ENCODE assay signal across 8 cellular contexts in the genomic region with DNA sequence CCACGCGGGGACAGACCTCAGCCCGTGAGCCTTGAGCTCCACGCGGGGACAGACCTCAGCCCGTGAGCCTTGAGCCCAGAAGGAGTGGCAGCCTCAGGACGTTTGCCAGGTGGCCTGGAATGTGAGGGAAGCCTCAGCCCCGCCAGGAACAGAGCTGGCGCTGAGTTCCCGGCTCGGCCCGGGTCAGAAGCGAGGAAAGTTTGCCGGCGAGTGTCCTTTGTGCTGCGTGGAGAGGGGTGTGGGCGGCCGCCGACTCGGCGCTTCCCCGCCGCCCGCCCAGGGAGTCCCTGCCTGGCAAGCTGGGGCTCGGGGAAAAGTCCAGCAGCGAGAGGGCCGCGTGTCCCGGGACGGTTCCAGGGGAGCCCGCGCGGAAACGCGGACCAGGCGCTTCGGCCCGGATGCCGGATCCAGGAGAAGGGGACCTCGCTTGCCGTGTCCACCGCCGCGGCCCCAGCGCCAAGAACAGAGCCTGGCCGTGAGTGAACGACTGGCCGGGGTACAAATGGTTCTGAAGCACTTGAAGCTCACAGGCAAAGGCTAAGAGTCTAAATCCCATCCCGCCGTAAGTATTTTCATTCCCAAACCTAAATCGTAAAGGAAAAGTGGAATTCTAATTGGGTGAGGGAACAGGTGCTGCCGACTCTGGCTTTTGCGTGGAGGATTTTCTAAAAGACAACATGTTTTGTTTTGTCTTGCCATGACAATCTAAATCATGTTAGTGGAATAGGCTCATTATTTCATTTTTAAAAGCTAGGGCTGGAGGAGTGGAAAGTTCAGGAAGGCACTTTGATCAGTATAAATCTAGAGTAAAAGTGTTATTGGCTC. TPM values are rescaled to one million over a fixed set of nuclear protein-coding genes. Genes with fewer than 3 reads are reported as not detected.
DNase-seq lines count a peak whose midpoint lies in the region; ATAC-seq and TF ChIP-seq lines count a peak whose summit lies in the region.

No MANE protein-coding gene starts in this region.

- H3K9me3 ChIP-seq in esophagus squamous epithelium (no peaks in the 10 kb centered on the region), uterus (no peaks in the 10 kb centered on the region)

- peak overlapping the region; percentile 52 to 94 (median 84) for H3K4me3 Mint-ChIP-seq in naive thymus-derived CD8-positive, alpha-beta T cell

- POLR2A ChIA-PET in naive thymus-derived CD8-positive, alpha-beta T cell (lab: Charles Lee): no interaction called here

- intact Hi-C loops in esophagus squamous epithelium (cut with DNase I): no loop called here
- intact Hi-C loops in uterus (cut with DNase I; ENCODE audit: low total_unique reads): no loop called here

- 5 to 17% methylated on average over 6 to 24 of the region's 53 CpGs for WGBS in esophagus squamous epithelium, 2 donors

- no peaks in the 10 kb centered on the region for H3K9me3 Mint-ChIP-seq in naive thymus-derived CD8-positive, alpha-beta T cell

- TF ChIP-seq CTCF in esophagus squamous epithelium (IDR thresholded peaks at IDR 0.05) (no peak), uterus (IDR thresholded peaks at IDR 0.05) (no peak)

- H3K27ac ChIP-seq in esophagus squamous epithelium: no peak overlapping the region
- H3K27ac ChIP-seq in uterus: no peak overlapping the region

- H3K36me3 Mint-ChIP-seq in naive thymus-derived CD8-positive, alpha-beta T cell: no peaks in the 10 kb centered on the region

- H3K4me1 ChIP-seq in esophagus squamous epithelium: peaks cover 14 to 33% (median 18%) of the 10 kb centered on the region in 3 donors
- H3K4me1 ChIP-seq in uterus: no peaks in the 10 kb centered on the region

- H3K27me3 ChIP-seq in esophagus squamous epithelium (peaks cover 0 to 56% (median 0%) of the 10 kb centered on the region in 4 donors), uterus (no peaks in the 10 kb centered on the region)

- peaks cover 13 to 32% (median 22%) of the 10 kb centered on the region in 4 donors for H3K4me1 Mint-ChIP-seq in naive thymus-derived CD8-positive, alpha-beta T cell

- H3K27ac Mint-ChIP-seq in naive thymus-derived CD8-positive, alpha-beta T cell: peak overlapping the region in 4 of 10 donors; percentile 24 to 65 (median 50)

- peaks cover 0 to 30% (median 0%) of the 10 kb centered on the region in 5 donors for H3K27me3 Mint-ChIP-seq in naive thymus-derived CD8-positive, alpha-beta T cell

- peak; percentile 26 for DNase-seq in stimulated activated CD4-positive, alpha-beta T cell treated with anti-CD3 and anti-CD28 coated beads, Interleukin-15, amount 100 ng/mL, for 24 hours
- DNase-seq in stimulated activated CD4-positive, alpha-beta T cell treated with anti-CD3 and anti-CD28 coated beads, Interleukin-4, amount 100 ng/mL, for 4 hours: no peak
- DNase-seq in esophagus squamous epithelium (lab: John Stamatoyannopoulos, UW) (no peak), uterus (peak in 1 of 2 donors; percentile 17), NCI-H2227 (lab: John Stamatoyannopoulos, UW; ENCODE audit: unreplicated experiment) (no peak), NOMO-1 treated with dmso at 0.1 percent for 144 hours (lab: John Stamatoyannopoulos, UW; ENCODE audit: unreplicated experiment) (no peak), NCI-H1930 (lab: John Stamatoyannopoulos, UW) (no peak)
- DNase-seq in naive thymus-derived CD8-positive, alpha-beta T cell: peak in 2 of 10 donors; percentile 8 to 16

- peak overlapping the region; percentile 33 to 63 (median 52) for H3K4me3 ChIP-seq in esophagus squamous epithelium
- peak overlapping the region; percentile 35 to 51 for H3K4me3 ChIP-seq in uterus

- no peaks in the 10 kb centered on the region for H3K36me3 ChIP-seq in esophagus squamous epithelium
- no peaks in the 10 kb centered on the region for H3K36me3 ChIP-seq in uterus

- no peak for ATAC-seq in naive thymus-derived CD8-positive, alpha-beta T cell

- TF ChIP-seq POLR2A in esophagus squamous epithelium (IDR thresholded peaks at IDR 0.05): no peak
- TF ChIP-seq POLR2A in uterus (IDR thresholded peaks at IDR 0.05): no peak

RNA-seq across cellular contexts. Expression of a gene that starts 1.7 kb away (rescaled TPM):
- total RNA-seq in esophagus squamous epithelium (under 1 TPM in 3 of 4 donors, not detected in 1; 0.04 to 0.47 (median 0.19) TPM), uterus (10 to 100 TPM in 1 of 4 donors, 1 to 10 TPM in 1, under 1 TPM in 1, not detected in 1; 0.29 to 19.1 (median 3.0) TPM)
- total RNA-seq in naive thymus-derived CD8-positive, alpha-beta T cell: 1 to 10 TPM; 6.7 to 6.9 TPM
- 1 to 10 TPM in 1 of 3 donors, under 1 TPM in 2; 0.20 to 1.7 (median 0.66) TPM for polyA plus RNA-seq in naive thymus-derived CD8-positive, alpha-beta T cell
